1 cellular context compared by ENCODE assay signal in genomic region chr6:98526465-98526864, GRCh38.
TF ChIP-seq lines count a peak whose summit lies in the region.

No MANE protein-coding gene starts in this region.

TF ChIP-seq in GM23338, 12 proteins besides CTCF, POLR2A, EP300 and RAD21 (continued from another document):
- TF ChIP-seq ZNF462 (CRISPR knock-in tag; IDR thresholded peaks at IDR 0.05) = no peak
- TF ChIP-seq JUNB (IDR thresholded peaks at IDR 0.05; ENCODE audit: unreplicated experiment) = no peak
